Comparison of ENCODE assay signal across 1 cellular context in the genomic region with DNA sequence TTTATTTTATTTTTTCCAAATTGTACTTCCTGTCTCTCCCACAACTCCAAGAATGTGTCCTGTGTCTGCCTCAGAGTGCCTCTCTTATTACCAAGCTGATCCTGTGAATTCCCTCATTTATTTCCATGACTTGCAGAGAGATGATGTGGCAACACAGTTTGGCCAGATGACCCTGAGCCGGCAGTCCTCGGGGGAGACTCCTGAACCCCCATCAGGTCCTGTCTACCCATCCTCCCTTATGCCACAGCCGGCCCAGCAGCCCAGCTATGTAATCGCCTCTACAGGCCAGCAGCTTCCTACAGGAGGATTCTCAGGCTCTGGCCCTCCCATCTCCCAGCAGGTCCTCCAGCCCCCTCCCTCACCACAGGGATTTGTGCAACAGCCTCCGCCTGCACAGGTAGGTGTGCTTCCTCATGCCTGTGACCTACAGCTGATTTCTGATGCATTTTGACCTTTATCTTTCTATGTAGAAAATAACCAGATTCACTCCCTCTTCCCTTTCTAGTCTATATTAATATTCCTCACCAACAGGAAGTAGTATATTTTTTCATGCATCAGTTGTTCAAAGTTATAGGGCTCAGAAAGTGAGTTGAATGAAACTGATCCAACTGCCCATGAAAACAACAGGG.
TF ChIP-seq lines count a peak whose summit lies in the region.

No MANE protein-coding gene starts in this region.

TF ChIP-seq in SK-N-SH, 30 proteins besides CTCF, POLR2A, EP300 and RAD21 (continued from another document):
- TF ChIP-seq, protein P1, sequence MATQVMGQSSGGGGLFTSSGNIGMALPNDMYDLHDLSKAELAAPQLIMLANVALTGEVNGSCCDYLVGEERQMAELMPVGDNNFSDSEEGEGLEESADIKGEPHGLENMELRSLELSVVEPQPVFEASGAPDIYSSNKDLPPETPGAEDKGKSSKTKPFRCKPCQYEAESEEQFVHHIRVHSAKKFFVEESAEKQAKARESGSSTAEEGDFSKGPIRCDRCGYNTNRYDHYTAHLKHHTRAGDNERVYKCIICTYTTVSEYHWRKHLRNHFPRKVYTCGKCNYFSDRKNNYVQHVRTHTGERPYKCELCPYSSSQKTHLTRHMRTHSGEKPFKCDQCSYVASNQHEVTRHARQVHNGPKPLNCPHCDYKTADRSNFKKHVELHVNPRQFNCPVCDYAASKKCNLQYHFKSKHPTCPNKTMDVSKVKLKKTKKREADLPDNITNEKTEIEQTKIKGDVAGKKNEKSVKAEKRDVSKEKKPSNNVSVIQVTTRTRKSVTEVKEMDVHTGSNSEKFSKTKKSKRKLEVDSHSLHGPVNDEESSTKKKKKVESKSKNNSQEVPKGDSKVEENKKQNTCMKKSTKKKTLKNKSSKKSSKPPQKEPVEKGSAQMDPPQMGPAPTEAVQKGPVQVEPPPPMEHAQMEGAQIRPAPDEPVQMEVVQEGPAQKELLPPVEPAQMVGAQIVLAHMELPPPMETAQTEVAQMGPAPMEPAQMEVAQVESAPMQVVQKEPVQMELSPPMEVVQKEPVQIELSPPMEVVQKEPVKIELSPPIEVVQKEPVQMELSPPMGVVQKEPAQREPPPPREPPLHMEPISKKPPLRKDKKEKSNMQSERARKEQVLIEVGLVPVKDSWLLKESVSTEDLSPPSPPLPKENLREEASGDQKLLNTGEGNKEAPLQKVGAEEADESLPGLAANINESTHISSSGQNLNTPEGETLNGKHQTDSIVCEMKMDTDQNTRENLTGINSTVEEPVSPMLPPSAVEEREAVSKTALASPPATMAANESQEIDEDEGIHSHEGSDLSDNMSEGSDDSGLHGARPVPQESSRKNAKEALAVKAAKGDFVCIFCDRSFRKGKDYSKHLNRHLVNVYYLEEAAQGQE (IDR thresholded peaks at IDR 0.05; ENCODE audit: low read depth, low read length) = no peak
- TF ChIP-seq FOSL2 (IDR thresholded peaks at IDR 0.05; ENCODE audit: borderline replicate concordance, low read depth) = no peak
- TF ChIP-seq, protein P2, sequence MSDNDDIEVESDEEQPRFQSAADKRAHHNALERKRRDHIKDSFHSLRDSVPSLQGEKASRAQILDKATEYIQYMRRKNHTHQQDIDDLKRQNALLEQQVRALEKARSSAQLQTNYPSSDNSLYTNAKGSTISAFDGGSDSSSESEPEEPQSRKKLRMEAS (IDR thresholded peaks at IDR 0.05; ENCODE audit: low read depth) = no peak
- no peak for TF ChIP-seq GATA2 (CRISPR knock-in tag; IDR thresholded peaks at IDR 0.05)
- TF ChIP-seq NFIC (IDR thresholded peaks at IDR 0.05; ENCODE audit: borderline replicate concordance) = no peak
- no peak for TF ChIP-seq NRF1 (IDR thresholded peaks at IDR 0.05; ENCODE audit: low read depth, low read length)
- TF ChIP-seq, protein P3, sequence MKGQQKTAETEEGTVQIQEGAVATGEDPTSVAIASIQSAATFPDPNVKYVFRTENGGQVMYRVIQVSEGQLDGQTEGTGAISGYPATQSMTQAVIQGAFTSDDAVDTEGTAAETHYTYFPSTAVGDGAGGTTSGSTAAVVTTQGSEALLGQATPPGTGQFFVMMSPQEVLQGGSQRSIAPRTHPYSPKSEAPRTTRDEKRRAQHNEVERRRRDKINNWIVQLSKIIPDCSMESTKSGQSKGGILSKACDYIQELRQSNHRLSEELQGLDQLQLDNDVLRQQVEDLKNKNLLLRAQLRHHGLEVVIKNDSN (IDR thresholded peaks at IDR 0.05; ENCODE audit: borderline replicate concordance, low read depth) = no peak
